ENCODE assay signal across 13 cellular contexts in genomic region chr11:35089724-35090505, GRCh38. TPM values are rescaled to one million over a fixed set of nuclear protein-coding genes. Genes with fewer than 3 reads are reported as not detected.
DNase-seq lines count a peak whose midpoint lies in the region; ATAC-seq and TF ChIP-seq lines count a peak whose summit lies in the region.
"Had no signal": no experiment of that assay in that cellular context is flagged by ENCODE, and none has a peak within 500 bp of the region (broad histone marks: within the 10 kb centered on the region; RNA-seq: fewer than 3 reads in every experiment).

No MANE protein-coding gene starts in this region.

- H3K4me1 Mint-ChIP-seq in activated naive CD8-positive, alpha-beta T cell treated with anti-CD3 and anti-CD28 coated beads for 36 hours, result peaks cover 47% of the 10 kb centered on the region

- no peaks in the 10 kb centered on the region for H3K27me3 ChIP-seq in SU-DHL-6 (ENCODE audit: low read length)
- H3K27me3 ChIP-seq: cardiac muscle cell, pancreas had no signal

- H3K36me3 ChIP-seq in SU-DHL-6 (ENCODE audit: low read length), result no peaks in the 10 kb centered on the region
- H3K36me3 ChIP-seq: cardiac muscle cell, pancreas had no signal

- H3F3A ChIP-seq in SU-DHL-6 (ENCODE audit: insufficient read depth), result no peaks in the 10 kb centered on the region

- H4K20me1 ChIP-seq in SU-DHL-6 (ENCODE audit: low read depth, low read length), result no peaks in the 10 kb centered on the region

- no peaks in the 10 kb centered on the region for H3K27me3 Mint-ChIP-seq in activated naive CD8-positive, alpha-beta T cell treated with anti-CD3 and anti-CD28 coated beads for 36 hours

- no peak overlapping the region for H3K27ac Mint-ChIP-seq in activated naive CD8-positive, alpha-beta T cell treated with anti-CD3 and anti-CD28 coated beads for 36 hours

- H3K4me3 ChIP-seq in SU-DHL-6 (ENCODE audit: insufficient read depth, low read length, poor library complexity, severe bottlenecking), result no peak overlapping the region
- H3K4me3 ChIP-seq: cardiac muscle cell, pancreas had no signal

- no peak overlapping the region for H3K9ac ChIP-seq in SU-DHL-6 (ENCODE audit: low read length)

- no peaks in the 10 kb centered on the region for H3K9me3 ChIP-seq in SU-DHL-6 (ENCODE audit: insufficient read depth, low read length)
- H3K9me3 ChIP-seq: pancreas had no signal

- peaks cover 5% of the 10 kb centered on the region for H3K9me3 Mint-ChIP-seq in activated naive CD8-positive, alpha-beta T cell treated with anti-CD3 and anti-CD28 coated beads for 36 hours

- H3K4me3 Mint-ChIP-seq in activated naive CD8-positive, alpha-beta T cell treated with anti-CD3 and anti-CD28 coated beads for 36 hours, result no peak overlapping the region

- ATAC-seq in GM18498 (IDR thresholded peaks at IDR 0.05; ENCODE audit: unreplicated experiment) (peak; percentile 74), GM19463 (IDR thresholded peaks at IDR 0.05; ENCODE audit: unreplicated experiment) (peak; percentile 67), HG03025 (IDR thresholded peaks at IDR 0.05; ENCODE audit: low FRiP score, unreplicated experiment) (peak; percentile 62), GM19452 (IDR thresholded peaks at IDR 0.05; ENCODE audit: unreplicated experiment) (no peak)

- no peak overlapping the region for H2AFZ ChIP-seq in SU-DHL-6 (ENCODE audit: low read depth, low read length, severe bottlenecking)

- H3K79me2 ChIP-seq in SU-DHL-6 (ENCODE audit: insufficient read depth, low read length), result no peaks in the 10 kb centered on the region

- H3K36me3 Mint-ChIP-seq in activated naive CD8-positive, alpha-beta T cell treated with anti-CD3 and anti-CD28 coated beads for 36 hours, result peaks cover 5% of the 10 kb centered on the region

- H3K4me2 ChIP-seq in SU-DHL-6 (ENCODE audit: low read depth, low read length, poor library complexity, severe bottlenecking), result peak overlapping the region; percentile 14

- no peaks in the 10 kb centered on the region for H3K9me2 ChIP-seq in SU-DHL-6 (replicated peaks; ENCODE audit: insufficient read depth, low read length)

- TF ChIP-seq CTCF in SU-DHL-6 (IDR thresholded peaks at IDR 0.05; ENCODE audit: insufficient read depth, low read length, poor library complexity, severe bottlenecking), result no peak

- DNase-seq in DMS 273 treated with DMSO at 0.1 percent for 48 hours (lab: John Stamatoyannopoulos, UW) (no peak), retina (no peak)
- DNase-seq in activated naive CD8-positive, alpha-beta T cell treated with anti-CD3 and anti-CD28 coated beads for 36 hours, result no peak
- DNase-seq: KG1, NCI-H510A, pancreas, T-helper 9 cell had no signal

- H3K27ac ChIP-seq in SU-DHL-6 (ENCODE audit: low read depth, low read length), result no peak overlapping the region
- H3K27ac ChIP-seq: cardiac muscle cell had no signal

RNA-seq across cellular contexts. Expression of gene CD44, which starts 49.1 kb away (rescaled TPM):
- total RNA-seq in activated naive CD8-positive, alpha-beta T cell treated with anti-CD3 and anti-CD28 coated beads for 36 hours, result 100 to 1,000 TPM; 380 to 428 TPM
